In genomic region chr5:159112436-159112835, GRCh38 we compare ENCODE assay signal across 11 cellular contexts. TPM values are rescaled to one million over a fixed set of nuclear protein-coding genes. Genes with fewer than 3 reads are reported as not detected.
"Had no signal": no experiment of that assay in that cellular context is flagged by ENCODE, and none has a peak within 500 bp of the region (broad histone marks: within the 10 kb centered on the region; RNA-seq: fewer than 3 reads in every experiment).

No MANE protein-coding gene starts in this region.

- H2AFZ ChIP-seq: GM23248, GM23338 had no signal

- H3K4me1 ChIP-seq: HAP-1 had no signal

- H3K4me3 ChIP-seq: GM23248, GM23338, HAP-1 had no signal

- DNase-seq: GM23248, GOT3, H7, H9, HCEC 1CT, HFFc6 had no signal

- ATAC-seq: GM23338, HCT116 had no signal

- H3K4me2 ChIP-seq: GM23338 had no signal

- H3K36me3 ChIP-seq: HAP-1 had no signal

- H3K27ac ChIP-seq: GM23248 had no signal

- H3K9me3 ChIP-seq: HAP-1 had no signal

- FAIRE-seq: H1, H54 had no signal

- H3K9ac ChIP-seq: GM23248 had no signal

RNA-seq across cellular contexts. Expression of gene EBF1, which starts 12.7 kb away (rescaled TPM):
- total RNA-seq: H9 had no signal
